ENCODE assay signal across 15 cellular contexts in the genomic region with DNA sequence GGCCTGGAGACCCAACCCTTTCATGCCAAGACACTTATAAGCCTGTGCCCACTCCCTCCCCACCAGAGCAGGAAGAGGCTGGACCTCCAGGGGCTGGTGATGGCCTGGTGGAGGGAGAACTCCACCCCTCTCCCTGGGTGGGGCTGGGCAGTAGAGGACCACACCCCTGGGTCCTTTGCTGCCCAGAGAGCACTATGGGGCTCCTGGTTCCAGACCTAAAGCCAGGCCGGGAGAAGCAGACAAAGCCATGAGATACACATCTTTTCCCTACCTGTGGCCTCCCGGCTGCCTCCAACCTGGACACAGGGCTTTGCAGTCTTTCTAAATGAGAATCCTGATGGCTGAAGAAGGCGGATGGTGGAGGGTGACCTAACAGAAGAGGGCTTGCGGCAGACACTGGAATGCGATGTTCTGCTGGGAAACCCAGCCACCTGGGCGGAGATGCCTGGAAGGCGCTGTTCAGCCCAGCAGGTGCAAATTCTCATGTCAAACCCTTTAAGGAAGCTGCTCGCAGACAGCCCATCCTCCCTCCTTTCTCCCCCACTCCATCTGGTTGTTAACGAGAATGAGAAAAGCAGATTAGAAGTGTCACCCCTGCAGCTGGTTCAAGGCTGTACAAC. TPM values are rescaled to one million over a fixed set of nuclear protein-coding genes. Genes with fewer than 3 reads are reported as not detected.
DNase-seq lines count a peak whose midpoint lies in the region; ATAC-seq and TF ChIP-seq lines count a peak whose summit lies in the region.
"Had no signal": no experiment of that assay in that cellular context is flagged by ENCODE, and none has a peak within 500 bp of the region (broad histone marks: within the 10 kb centered on the region; RNA-seq: fewer than 3 reads in every experiment).

No MANE protein-coding gene starts in this region.

- TF ChIP-seq CTCF in mammary epithelial cell (conservative IDR thresholded peaks at IDR 0.05 in 1 of 2, IDR thresholded peaks at IDR 0.05 in 1 of 2; ENCODE audit: extremely low read depth in 1 of 2, insufficient read depth in 1 of 2, low read depth in 1 of 2, low read length in 2 of 2), result no peak
- TF ChIP-seq CTCF in RWPE1 (conservative IDR thresholded peaks at IDR 0.05; ENCODE audit: low read depth), result no peak
- TF ChIP-seq CTCF in colonic mucosa (IDR thresholded peaks at IDR 0.05), result no peak

- no peak overlapping the region for H3K4me3 Mint-ChIP-seq in activated T-helper 17 cell treated with anti-CD3 and anti-CD28 coated beads, Interleukin-2, amount 50 U/mL, for 72 hours

- H3K27me3 ChIP-seq in mesendoderm (ENCODE audit: insufficient read depth, low read length, poor library complexity), result no peaks in the 10 kb centered on the region
- H3K27me3 ChIP-seq in mammary epithelial cell (ENCODE audit: insufficient read depth, low read length), result no peaks in the 10 kb centered on the region
- H3K27me3 ChIP-seq in colonic mucosa, result no peaks in the 10 kb centered on the region
- H3K27me3 ChIP-seq: right atrium auricular region, stomach had no signal

- H2AK5ac ChIP-seq in mesendoderm (ENCODE audit: low read length), result no peak overlapping the region

- peak overlapping the region; percentile 56 for H3K56ac ChIP-seq in mesendoderm (ENCODE audit: low read length)

- BruUV-seq in mammary epithelial cell (replicated peaks; lab: Mats Ljungman, UMichigan), result no TSS peak

- H2BK120ac ChIP-seq in mesendoderm (ENCODE audit: low read depth, low read length), result no peak overlapping the region

- H4K20me1 ChIP-seq in mammary epithelial cell (ENCODE audit: insufficient read depth, low read length), result no peaks in the 10 kb centered on the region

- DNase-seq in ELF-1 (ENCODE audit: low read depth, low spot score) (peak; percentile 98), NCI-H2107 treated with DMSO at 0.1 percent for 48 hours (lab: John Stamatoyannopoulos, UW; ENCODE audit: unreplicated experiment) (peak; percentile 72), mesendoderm (peak; percentile 95), mammary epithelial cell (no peak), RWPE1 (ENCODE audit: low spot score) (no peak), colonic mucosa (no peak)
- DNase-seq: activated CD4-positive, CD25-positive, alpha-beta regulatory T cell; AML-193; cortex of kidney; NCI-H446; SK-N-SH; stomach had no signal

- H3K4me2 ChIP-seq in mesendoderm (ENCODE audit: low read length) (no peak overlapping the region), mammary epithelial cell (ENCODE audit: insufficient read depth, low read depth, low read length) (no peak overlapping the region)
- H3K4me2 ChIP-seq: SK-N-SH had no signal

- no peaks in the 10 kb centered on the region for H3K79me1 ChIP-seq in mesendoderm (ENCODE audit: low read length)

- CTCF ChIA-PET in mammary epithelial cell (lab: Charles Lee; ENCODE audit: low non-redundant PET), result no interaction called here
- CTCF ChIA-PET in RWPE1 (lab: Yijun Ruan, JAX), result no interaction called here

- intact Hi-C loops in mammary epithelial cell (cut with micrococcal nuclease), result no loop called here
- intact Hi-C loops in colonic mucosa (cut with DNase I), result no loop called here

- H3K36me3 ChIP-seq in mesendoderm (ENCODE audit: control insufficient read depth, insufficient read depth, low read length) (no peaks in the 10 kb centered on the region), mammary epithelial cell (ENCODE audit: insufficient read depth, low read length) (no peaks in the 10 kb centered on the region), colonic mucosa (no peaks in the 10 kb centered on the region)
- H3K36me3 ChIP-seq: right atrium auricular region, stomach had no signal

- no peak overlapping the region for H2BK15ac ChIP-seq in mesendoderm (replicated peaks; ENCODE audit: low read depth)

- peaks cover 5% of the 10 kb centered on the region for H3K27me3 Mint-ChIP-seq in activated T-helper 17 cell treated with anti-CD3 and anti-CD28 coated beads, Interleukin-2, amount 50 U/mL, for 72 hours

- H3K36me3 Mint-ChIP-seq in activated T-helper 17 cell treated with anti-CD3 and anti-CD28 coated beads, Interleukin-2, amount 50 U/mL, for 72 hours (ENCODE audit: low read depth), result no peaks in the 10 kb centered on the region

- POLR2A ChIA-PET in RWPE1 (lab: Yijun Ruan, JAX; ENCODE audit: low non-redundant PET), result no interaction called here

- no peaks in the 10 kb centered on the region for H3K4me1 Mint-ChIP-seq in activated T-helper 17 cell treated with anti-CD3 and anti-CD28 coated beads, Interleukin-2, amount 50 U/mL, for 72 hours

- H3K9me3 Mint-ChIP-seq in activated T-helper 17 cell treated with anti-CD3 and anti-CD28 coated beads, Interleukin-2, amount 50 U/mL, for 72 hours, result no peaks in the 10 kb centered on the region

- peak overlapping the region; percentile 7 for H3K4ac ChIP-seq in mesendoderm (ENCODE audit: low read depth, low read length)

- no peak overlapping the region for H3K18ac ChIP-seq in mesendoderm (ENCODE audit: low read length)

- dilution Hi-C loops in mammary epithelial cell (cut with HindIII; ENCODE audit: low sequenced_read_pairs), result no loop called here

- no peak overlapping the region for H4K8ac ChIP-seq in mesendoderm (ENCODE audit: low read depth, low read length)

- in situ Hi-C loops in mammary epithelial cell (cut with MboI; ENCODE audit: low sequenced_read_pairs in 2 of 2), result no loop called here

- no CpG with 5 or more reads among the region's 9 CpGs for WGBS in mesendoderm (ENCODE audit: extremely low coverage, insufficient coverage, low lambda C conversion rate)
- 98% methylated on average over 9 of the region's 9 CpGs for WGBS in mammary epithelial cell (ENCODE audit: low coverage, missing lambda C conversion rate)

- no peak overlapping the region for H2AFZ ChIP-seq in mammary epithelial cell (ENCODE audit: low read depth, low read length)

- no peak overlapping the region for H3K4me3 ChIP-seq in mesendoderm (ENCODE audit: low read length)
- H3K4me3 ChIP-seq in mammary epithelial cell (replicated peaks in 1 of 3; ENCODE audit: insufficient read depth in 1 of 3, low read depth in 2 of 3, low read length in 3 of 3), result no peak overlapping the region
- no peak overlapping the region for H3K4me3 ChIP-seq in colonic mucosa
- H3K4me3 ChIP-seq: right atrium auricular region, stomach had no signal

- ATAC-seq in activated T-helper 17 cell treated with anti-CD3 and anti-CD28 coated beads, Interleukin-2, amount 50 U/mL, for 72 hours (replicated peaks), result no peak
- ATAC-seq in HG02759 (IDR thresholded peaks at IDR 0.05; ENCODE audit: unreplicated experiment), result no peak

- H4K5ac ChIP-seq in mesendoderm (ENCODE audit: low read length), result no peak overlapping the region

- peak overlapping the region; percentile 80 for H3K27ac ChIP-seq in mesendoderm (ENCODE audit: low read depth, low read length)
- no peak overlapping the region for H3K27ac ChIP-seq in mammary epithelial cell (ENCODE audit: insufficient read depth, low read depth, low read length)
- no peak overlapping the region for H3K27ac ChIP-seq in RWPE1
- no peak overlapping the region for H3K27ac ChIP-seq in colonic mucosa
- H3K27ac ChIP-seq: right atrium auricular region, stomach had no signal

- peak overlapping the region; percentile 63 for H2BK5ac ChIP-seq in mesendoderm (ENCODE audit: low read length)

- H3K79me2 ChIP-seq in mesendoderm (ENCODE audit: control insufficient read depth, insufficient read depth, low read length), result no peaks in the 10 kb centered on the region
- H3K79me2 ChIP-seq in mammary epithelial cell (ENCODE audit: insufficient read depth, low read length), result no peaks in the 10 kb centered on the region

- H3K9me3 ChIP-seq in mammary epithelial cell (replicated peaks; ENCODE audit: insufficient read depth, low read length), result no peaks in the 10 kb centered on the region
- H3K9me3 ChIP-seq in colonic mucosa, result no peaks in the 10 kb centered on the region
- H3K9me3 ChIP-seq: right atrium auricular region, SK-N-SH, stomach had no signal

- no peak overlapping the region for H3K23ac ChIP-seq in mesendoderm (ENCODE audit: low read length)

- H3K27ac Mint-ChIP-seq in activated T-helper 17 cell treated with anti-CD3 and anti-CD28 coated beads, Interleukin-2, amount 50 U/mL, for 72 hours, result peak overlapping the region; percentile 28

- H3K9ac ChIP-seq in mesendoderm (ENCODE audit: low read length) (peak overlapping the region; percentile 3), mammary epithelial cell (ENCODE audit: insufficient read depth, low read length) (no peak overlapping the region), colonic mucosa (ENCODE audit: low read depth in 2 of 2, low read length in 2 of 2) (no peak overlapping the region)
- H3K9ac ChIP-seq: SK-N-SH had no signal

- H3K4me1 ChIP-seq in mesendoderm (ENCODE audit: control insufficient read depth, low read depth, low read length) (peaks cover 13% of the 10 kb centered on the region), mammary epithelial cell (ENCODE audit: insufficient read depth, low read length) (no peaks in the 10 kb centered on the region), colonic mucosa (no peaks in the 10 kb centered on the region)
- H3K4me1 ChIP-seq: right atrium auricular region, stomach had no signal

RNA-seq across cellular contexts. Expression of gene KIFC3, which starts 43.9 kb away (rescaled TPM):
- 1 to 10 TPM in 1 of 2 donors, under 1 TPM in 1; 0.82 to 1.2 TPM for total RNA-seq in activated T-helper 17 cell treated with anti-CD3 and anti-CD28 coated beads, Interleukin-2, amount 50 U/mL, for 72 hours
- polyA plus RNA-seq in mesendoderm (2013, experiment 1 of 2), result 13.8 TPM
- polyA plus RNA-seq in mesendoderm (2013, experiment 2 of 2), result 14.1 TPM
- 10 to 100 TPM; 35.8 to 59.8 TPM for total RNA-seq in mammary epithelial cell
- 21.9 TPM for polyA plus RNA-seq in mammary epithelial cell
- polyA minus RNA-seq in mammary epithelial cell, result 9.4 TPM
- total RNA-seq in colonic mucosa, result 1 to 10 TPM; 3.8 to 5.7 TPM

Comparison
In these comparisons a context has a peak if more than half of its experiments do, and no peak if none do; other contexts are left out.
1. DNase-seq: peak in ELF-1 (single experiment), NCI-H2107 treated with DMSO at 0.1 percent for 48 hours (single experiment) and mesendoderm (single experiment); none in mammary epithelial cell (single experiment), RWPE1 (single experiment) and colonic mucosa (single experiment).
2. RNA of gene KIFC3, which starts 43.9 kb away (total RNA-seq): 35.8 to 59.8 TPM in mammary epithelial cell; 3.8 to 5.7 TPM in colonic mucosa and 0.82 to 1.2 TPM in activated T-helper 17 cell treated with anti-CD3 and anti-CD28 coated beads, Interleukin-2, amount 50 U/mL, for 72 hours; every median in the first group is over 4 times any median in the second.